In the genomic region with DNA sequence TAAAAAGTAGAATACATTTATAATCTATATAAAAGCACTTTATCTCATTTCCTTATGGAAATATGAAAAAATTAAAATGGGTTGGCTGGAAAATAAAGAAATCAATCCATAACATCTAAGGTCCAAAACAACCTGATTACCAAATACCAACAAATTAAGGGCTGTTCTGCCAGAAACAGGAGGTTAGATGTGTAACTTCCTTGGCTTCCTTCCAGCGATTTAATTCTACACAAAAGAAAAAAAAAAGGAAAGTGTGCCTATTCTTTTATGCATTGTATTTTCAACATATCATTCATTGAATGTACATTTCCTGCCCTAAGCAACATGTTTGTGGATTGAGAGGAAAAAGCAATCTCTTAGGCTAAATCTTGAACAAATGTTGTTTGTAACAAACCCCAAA, we compare ENCODE assay signal across 1 cellular context.
TF ChIP-seq lines count a peak whose summit lies in the region.

No MANE protein-coding gene starts in this region.

TF ChIP-seq in liver, 16 proteins besides CTCF, POLR2A, EP300 and RAD21 (continued from another document):
- TF ChIP-seq REST (IDR thresholded peaks at IDR 0.05) (no peak), SP1 (IDR thresholded peaks at IDR 0.05) (no peak), HNF4A (conservative IDR thresholded peaks at IDR 0.05) (peak; percentile 53 to 57), FOXA1 (IDR thresholded peaks at IDR 0.05) (no peak), TAF1 (conservative IDR thresholded peaks at IDR 0.05) (no peak), GABPA (IDR thresholded peaks at IDR 0.05 in 1 of 2, conservative IDR thresholded peaks at IDR 0.05 in 1 of 2) (no peak), ZBTB33 (IDR thresholded peaks at IDR 0.05) (no peak), EGR1 (IDR thresholded peaks at IDR 0.05; ENCODE audit: low read depth in 2 of 2) (no peak), JUND (IDR thresholded peaks at IDR 0.05) (no peak)
- TF ChIP-seq, protein P1, sequence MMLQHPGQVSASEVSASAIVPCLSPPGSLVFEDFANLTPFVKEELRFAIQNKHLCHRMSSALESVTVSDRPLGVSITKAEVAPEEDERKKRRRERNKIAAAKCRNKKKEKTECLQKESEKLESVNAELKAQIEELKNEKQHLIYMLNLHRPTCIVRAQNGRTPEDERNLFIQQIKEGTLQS (IDR thresholded peaks at IDR 0.05), result no peak
- TF ChIP-seq, protein P2, sequence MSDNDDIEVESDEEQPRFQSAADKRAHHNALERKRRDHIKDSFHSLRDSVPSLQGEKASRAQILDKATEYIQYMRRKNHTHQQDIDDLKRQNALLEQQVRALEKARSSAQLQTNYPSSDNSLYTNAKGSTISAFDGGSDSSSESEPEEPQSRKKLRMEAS (IDR thresholded peaks at IDR 0.05), result no peak
